In genomic region chr2:42931818-42932195, GRCh38 we compare ENCODE assay signal across 12 cellular contexts.
DNase-seq lines count a peak whose midpoint lies in the region; ATAC-seq, FAIRE-seq and TF ChIP-seq lines count a peak whose summit lies in the region.
"Had no signal": no experiment of that assay in that cellular context is flagged by ENCODE, and none has a peak within 500 bp of the region (broad histone marks: within the 10 kb centered on the region; RNA-seq: fewer than 3 reads in every experiment).

No MANE protein-coding gene starts in this region.

- H4K8ac ChIP-seq in neuronal stem cell (ENCODE audit: low read depth, low read length) = no peak overlapping the region

- H3K36me3 ChIP-seq in HepG2 (replicated peaks in 1 of 2; ENCODE audit: control insufficient read depth in 1 of 2, insufficient read depth in 2 of 2, low read length in 2 of 2) (no peaks in the 10 kb centered on the region), right lobe of liver (no peaks in the 10 kb centered on the region), neuronal stem cell (replicated peaks in 1 of 2; ENCODE audit: control insufficient read depth in 2 of 2, insufficient read depth in 2 of 2, low read length in 2 of 2) (no peaks in the 10 kb centered on the region)

- H4K20me1 ChIP-seq in HepG2 (ENCODE audit: insufficient read depth, low read length) = no peaks in the 10 kb centered on the region

- no peak for FAIRE-seq in HepG2 (lab: Jason Lieb, UNC)

- 0 out of 2 replicates have a peak overlapping the region, but pooled peaks have one; percentile 3 for H3K9ac ChIP-seq in HepG2 (ENCODE audit: insufficient read depth, low read depth, low read length)
- H3K9ac ChIP-seq in neuronal stem cell (ENCODE audit: low read depth, low read length, poor library complexity) = no peak overlapping the region

- H2BK5ac ChIP-seq in neuronal stem cell (ENCODE audit: low read length) = no peak overlapping the region

- intact Hi-C loops in HepG2 (cut with micrococcal nuclease; ENCODE audit: unreplicated experiment) = no loop called here
- intact Hi-C loops in right lobe of liver (cut with DNase I) = no loop called here

- H2BK12ac ChIP-seq in neuronal stem cell (ENCODE audit: low read length) = peak overlapping the region; percentile 44

- H3K4me1 ChIP-seq in HepG2 (ENCODE audit: insufficient read depth, low read length) = peaks cover 100% of the 10 kb centered on the region
- H3K4me1 ChIP-seq in right lobe of liver = peaks cover 2 to 46% (median 22%) of the 10 kb centered on the region in 4 donors
- H3K4me1 ChIP-seq in neuronal stem cell (ENCODE audit: control insufficient read depth in 2 of 2, insufficient read depth in 1 of 2, low read depth in 1 of 2, low read length in 2 of 2) = peaks cover 44 to 47% of the 10 kb centered on the region in 2 donors

- no peak overlapping the region for H4K91ac ChIP-seq in neuronal stem cell (ENCODE audit: low read depth, low read length, poor library complexity)

- POLR2A ChIA-PET in HepG2 (lab: Yijun Ruan, JAX) = interaction anchor here (0.8 to 10.9 kb wide), 6 partner anchors 11 to 531 kb away, joined by 3 to 169 read pairs (median 4); partner anchors contain the start of gene ZFP36L2
- POLR2A ChIA-PET in GM10248 (lab: Yijun Ruan, JAX) = no interaction called here

- in situ Hi-C loops in HepG2 (cut with HindIII; ENCODE audit: extremely low pct_ligation_motif_present, low pct_unique_long_range_greater_than_20kb) = no loop called here

- H2AFZ ChIP-seq in HepG2 (ENCODE audit: low read length) = peak overlapping the region; percentile 29
- H2AFZ ChIP-seq in neuronal stem cell (ENCODE audit: low read length) = peak overlapping the region; percentile 35

- TF ChIP-seq EP300 in HepG2 (IDR thresholded peaks at IDR 0.05; ENCODE audit: low read depth in 2 of 2, low read length in 2 of 2) (no peak), HepG2 (CRISPR knock-in tag; IDR thresholded peaks at IDR 0.05; ENCODE audit: borderline replicate concordance) (no peak)

- CTCF ChIA-PET in HepG2 (lab: Yijun Ruan, JAX; ENCODE audit: low intra/inter-chr PET ratio, low total read pairs) (interaction anchor here (1.7 kb wide), 1 partner anchor 73 kb away, joined by 5 read pairs; no protein-coding TSS in a partner anchor), GM10248 (lab: Yijun Ruan, JAX) (interaction anchor here (0.7 to 1.7 kb wide), 5 partner anchors 13 to 607 kb away, joined by 3 to 6 read pairs (median 3); no protein-coding TSS in a partner anchor)

- H3K79me1 ChIP-seq in neuronal stem cell (ENCODE audit: low read depth, low read length) = no peaks in the 10 kb centered on the region

- H3K27ac ChIP-seq in HepG2 (ENCODE audit: extremely low read length, insufficient read depth, low read length) = no peak overlapping the region
- H3K27ac ChIP-seq in right lobe of liver = no peak overlapping the region
- no peak overlapping the region for H3K27ac ChIP-seq in neuronal stem cell (replicated peaks; ENCODE audit: low read length)

- TF ChIP-seq POLR2A in HepG2 (IDR thresholded peaks at IDR 0.05; ENCODE audit: insufficient read depth in 1 of 2, low read depth in 2 of 2, low read length in 2 of 2) (no peak), right lobe of liver (IDR thresholded peaks at IDR 0.05) (no peak)

- H3K27me3 ChIP-seq in HepG2 (ENCODE audit: control insufficient read depth in 1 of 2, insufficient read depth in 2 of 2, low read length in 2 of 2) = no peaks in the 10 kb centered on the region
- H3K27me3 ChIP-seq in right lobe of liver = no peaks in the 10 kb centered on the region
- peaks cover 0 to 2% (median 0%) of the 10 kb centered on the region in 3 experiments for H3K27me3 ChIP-seq in neuronal stem cell (ENCODE audit: control insufficient read depth in 3 of 3, insufficient read depth in 3 of 3, low read depth in 1 of 3, low read length in 3 of 3)

- peak overlapping the region; percentile 76 for H3K18ac ChIP-seq in neuronal stem cell (ENCODE audit: low read length)

- DNase-seq in HepG2 (ENCODE audit: low spot score) (no peak), right lobe of liver (no peak), epithelial cell of esophagus (ENCODE audit: low read depth) (peak; percentile 44), neuronal stem cell (ENCODE audit: low spot score) (no peak), GM10248 (ENCODE audit: extremely low spot score) (no peak), AG08395 (ENCODE audit: low spot score) (no peak), T-helper 2 cell (no peak)
- DNase-seq: activated T-cell treated with anti-CD3 and anti-CD28 coated beads for 4 hours; DMS79 treated with DMSO at 0.1 percent for 48 hours; NCI-H226; stimulated activated naive B cell treated with anti-CD40 and anti-IgM and Interleukin-4, amounts not matched to agents 10 μg/mL and 1 μg/mL and 100 μg/mL, for 72 hours had no signal

- no peak; the same call in 1 of the 2 replicates for TF ChIP-seq RAD21 in HepG2 (CRISPR knock-in tag; IDR thresholded peaks at IDR 0.05)

- no TSS peak for BruUV-seq in HepG2 (replicated peaks; lab: Mats Ljungman, UMichigan)

- H3K4me3 ChIP-seq in HepG2 (replicated peaks in 1 of 3; ENCODE audit: insufficient read depth in 1 of 3, low read depth in 2 of 3, low read length in 3 of 3) = peak overlapping the region in 1 of 3 experiments; percentile 35; a peak in 1 of 6 replicates
- no peak overlapping the region for H3K4me3 ChIP-seq in right lobe of liver
- no peak overlapping the region for H3K4me3 ChIP-seq in epithelial cell of esophagus (ENCODE audit: low read length)
- no peak overlapping the region for H3K4me3 ChIP-seq in neuronal stem cell (ENCODE audit: low read length in 2 of 2)

- H3K9me3 ChIP-seq in HepG2 (ENCODE audit: low read length) (no peaks in the 10 kb centered on the region), right lobe of liver (no peaks in the 10 kb centered on the region), neuronal stem cell (replicated peaks in 1 of 2; ENCODE audit: control insufficient read depth in 2 of 2, insufficient read depth in 1 of 2, low read depth in 1 of 2, low read length in 2 of 2) (no peaks in the 10 kb centered on the region)

- TF ChIP-seq CTCF in HepG2 (CRISPR knock-in tag; IDR thresholded peaks at IDR 0.05) (no peak), right lobe of liver (IDR thresholded peaks at IDR 0.05) (no peak), epithelial cell of esophagus (IDR thresholded peaks at IDR 0.05; ENCODE audit: insufficient read depth, low read depth, low read length, missing control alignments) (no peak), GM10248 (IDR thresholded peaks at IDR 0.05; ENCODE audit: control extremely low read depth, extremely low read depth, low read depth, missing control alignments) (no peak)

- H3K4ac ChIP-seq in neuronal stem cell (ENCODE audit: low read length) = no peak overlapping the region

- H2BK15ac ChIP-seq in neuronal stem cell (ENCODE audit: low read length) = peak overlapping the region; percentile 1

- no peaks in the 10 kb centered on the region for H3K79me2 ChIP-seq in HepG2 (ENCODE audit: insufficient read depth, low read length)

- peak overlapping the region; percentile 61 for H3K4me2 ChIP-seq in HepG2 (ENCODE audit: low read depth, low read length)
- H3K4me2 ChIP-seq in neuronal stem cell (ENCODE audit: insufficient read depth, low read length, poor library complexity, severe bottlenecking) = no peak overlapping the region

- peak overlapping the region; percentile 4 for H2BK120ac ChIP-seq in neuronal stem cell (ENCODE audit: low read depth, low read length)

- H3K14ac ChIP-seq in neuronal stem cell (ENCODE audit: low read length) = no peak overlapping the region

- WGBS in HepG2 (ENCODE audit: low lambda C conversion rate) = 82% methylated on average over 3 of the region's 3 CpGs
- 100% methylated on average over 1 of the region's 3 CpGs for WGBS in right lobe of liver (ENCODE audit: insufficient coverage, low coverage, low lambda C conversion rate, missing lambda C conversion rate)
- no CpG with 5 or more reads among the region's 3 CpGs for WGBS in neuronal stem cell (ENCODE audit: extremely low coverage in 2 of 2, insufficient read length in 2 of 2, insufficient replicate concordance in 1 of 2), 2 donors

- peak overlapping the region; percentile 34 for H2AK5ac ChIP-seq in neuronal stem cell (ENCODE audit: low read depth, low read length)

- ATAC-seq in HepG2 (no peak), right lobe of liver (no peak), GM21529 (IDR thresholded peaks at IDR 0.05; ENCODE audit: unreplicated experiment) (no peak)
- ATAC-seq: stimulated activated naive B cell treated with anti-CD40 and anti-IgM and Interleukin-4, amounts not matched to agents 10 μg/mL and 1 μg/mL and 100 μg/mL, for 72 hours had no signal

- H3K23ac ChIP-seq in neuronal stem cell (ENCODE audit: low read depth, low read length, poor library complexity) = no peak overlapping the region

TF ChIP-seq in HepG2, 621 proteins besides CTCF, POLR2A, EP300 and RAD21 (continues in another document):
- TF ChIP-seq HMG20B (CRISPR knock-in tag; conservative IDR thresholded peaks at IDR 0.05) (no peak), DPF2 (CRISPR knock-in tag; IDR thresholded peaks at IDR 0.05; ENCODE audit: borderline replicate concordance, low read depth) (no peak), BCL6 (CRISPR knock-in tag; IDR thresholded peaks at IDR 0.05) (no peak), ZBTB20 (CRISPR knock-in tag; IDR thresholded peaks at IDR 0.05; ENCODE audit: borderline replicate concordance, low read depth) (0 out of 2 replicates have a peak, but pooled peaks have one; percentile 12), SIN3A (IDR thresholded peaks at IDR 0.05; ENCODE audit: borderline replicate concordance, low read depth, low read length) (no peak), KMT2A (CRISPR knock-in tag; IDR thresholded peaks at IDR 0.05) (0 out of 2 replicates have a peak, but pooled peaks have one; percentile 11), ZNF713 (CRISPR knock-in tag; IDR thresholded peaks at IDR 0.05) (no peak), ZNF235 (CRISPR knock-in tag; IDR thresholded peaks at IDR 0.05; ENCODE audit: borderline replicate concordance) (no peak), ZNF614 (CRISPR knock-in tag; IDR thresholded peaks at IDR 0.05; ENCODE audit: borderline replicate concordance) (0 out of 2 replicates have a peak, but pooled peaks have one; percentile 4), NFYC (CRISPR knock-in tag; IDR thresholded peaks at IDR 0.05) (no peak), HNRNPK (IDR thresholded peaks at IDR 0.05; ENCODE audit: low read depth, low read length, poor library complexity, severe bottlenecking) (no peak)
